36 cellular contexts compared by ENCODE assay signal in the genomic region with DNA sequence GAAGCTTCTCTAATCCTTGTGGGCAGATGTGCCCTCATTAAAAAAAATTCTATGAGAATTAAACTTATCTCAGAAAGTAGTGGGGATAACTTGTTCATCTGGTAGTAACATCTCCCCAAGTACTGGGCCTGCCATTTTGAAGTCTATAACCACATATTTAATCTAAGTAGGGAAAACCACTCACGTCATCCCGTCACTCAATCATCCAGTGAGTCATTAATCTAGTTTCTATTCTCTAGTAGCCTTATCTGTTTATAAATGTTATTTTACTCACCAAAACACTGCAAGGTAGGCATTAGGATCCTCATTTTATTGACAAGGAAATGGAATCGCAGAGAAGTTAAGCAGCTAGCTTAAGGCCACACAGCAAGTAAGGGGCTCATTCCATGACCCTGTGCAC.
"Had no signal": no experiment of that assay in that cellular context is flagged by ENCODE, and none has a peak within 500 bp of the region (broad histone marks: within the 10 kb centered on the region; RNA-seq: fewer than 3 reads in every experiment).

No MANE protein-coding gene starts in this region.

- H3K36me3 Mint-ChIP-seq: activated naive CD8-positive, alpha-beta T cell treated with anti-CD3 and anti-CD28 coated beads, Interleukin-2, amount 10 ng/mL, durations not matched to agents 7 days and 5 days; IgD-negative memory B cell had no signal

- ATAC-seq: activated CD8-positive, alpha-beta T cell treated with anti-CD3 and anti-CD28 coated beads, Interleukin-2, amount 10 ng/mL, durations not matched to agents 7 days and 5 days; body of pancreas had no signal

- DNase-seq: activated CD4-positive, alpha-beta T cell treated with anti-CD3 and anti-CD28 coated beads for 1 hour; activated CD4-positive, alpha-beta T cell treated with anti-CD3 and anti-CD28 coated beads, Interleukin-2, amount 10 ng/mL, durations not matched to agents 24 days and 14 days; activated CD4-positive, alpha-beta T cell treated with anti-CD3 and anti-CD28 coated beads, Interleukin-2, amount 50 U/mL, for 48 hours; activated CD4-positive, CD25-positive, alpha-beta regulatory T cell; activated CD8-positive, alpha-beta T cell treated with anti-CD3 and anti-CD28 coated beads, Interleukin-2, amount 10 ng/mL, durations not matched to agents 7 days and 5 days; activated effector memory CD4-positive, alpha-beta T cell treated with anti-CD3 and anti-CD28 coated beads, Interleukin-2, amount 50 U/mL, for 16 hours; activated naive CD4-positive, alpha-beta T cell; activated naive CD4-positive, alpha-beta T cell treated with anti-CD3 and anti-CD28 coated beads, Interleukin-2, amount 50 U/mL, for 16 hours; activated naive CD8-positive, alpha-beta T cell treated with anti-CD3 and anti-CD28 coated beads, Interleukin-2, amount 10 ng/mL, durations not matched to agents 7 days and 5 days; activated T-cell treated with anti-CD3 and anti-CD28 coated beads, Interleukin-2, amount 50 U/mL, for 24 hours; adrenal gland; body of pancreas; Karpas-422; KBM-7; MM.1S; MV-4-11; NCI-H1092 treated with DMSO at 0.1 percent for 48 hours; NCI-H1417; NCI-H146; NCI-H187; NCI-H2029 treated with DMSO at 0.1 percent for 48 hours; NCI-H2171 treated with DMSO at 0.1 percent for 48 hours; NCI-H2227 treated with DMSO at 0.1 percent for 48 hours; NCI-H446; NCI-H510A treated with DMSO at 0.1 percent for 48 hours; NCI-H526 treated with DMSO at 0.1 percent for 48 hours; PC-9; Right ventricle myocardium superior; SW 1271; T-helper 1 cell; T1000 had no signal

- H3K4me3 Mint-ChIP-seq: activated CD4-positive, alpha-beta T cell treated with anti-CD3 and anti-CD28 coated beads, Interleukin-2, amount 10 ng/mL, durations not matched to agents 24 days and 14 days; activated CD8-positive, alpha-beta T cell treated with anti-CD3 and anti-CD28 coated beads, Interleukin-2, amount 10 ng/mL, durations not matched to agents 7 days and 5 days; activated naive CD8-positive, alpha-beta T cell treated with anti-CD3 and anti-CD28 coated beads, Interleukin-2, amount 10 ng/mL, durations not matched to agents 7 days and 5 days; activated T-cell treated with anti-CD3 and anti-CD28 coated beads, Interleukin-2, amount 50 U/mL, for 24 hours; IgD-negative memory B cell had no signal

- H3K4me2 ChIP-seq: PC-9 had no signal

- H3K4me1 ChIP-seq: adrenal gland, body of pancreas, breast epithelium had no signal

- H3K27me3 Mint-ChIP-seq: IgD-negative memory B cell had no signal

- FAIRE-seq: astrocyte, RCC 7860 had no signal

- H3K27me3 ChIP-seq: body of pancreas had no signal

- H3K9me3 ChIP-seq: adrenal gland, body of pancreas, breast epithelium had no signal

- H3K9me3 Mint-ChIP-seq: activated CD4-positive, alpha-beta T cell treated with anti-CD3 and anti-CD28 coated beads, Interleukin-2, amount 10 ng/mL, durations not matched to agents 24 days and 14 days; activated naive CD8-positive, alpha-beta T cell treated with anti-CD3 and anti-CD28 coated beads, Interleukin-2, amount 10 ng/mL, durations not matched to agents 7 days and 5 days; activated T-cell treated with anti-CD3 and anti-CD28 coated beads, Interleukin-2, amount 50 U/mL, for 24 hours; IgD-negative memory B cell had no signal

- H3K4me3 ChIP-seq: adrenal gland, body of pancreas, breast epithelium, PC-9 had no signal

- H3K36me3 ChIP-seq: adrenal gland, breast epithelium, WERI-Rb-1 had no signal

- H2AFZ ChIP-seq: PC-9 had no signal

- H3K27ac ChIP-seq: adrenal gland, body of pancreas, breast epithelium, PC-9, WERI-Rb-1 had no signal

- H3K4me1 Mint-ChIP-seq: activated CD4-positive, alpha-beta T cell treated with anti-CD3 and anti-CD28 coated beads, Interleukin-2, amount 10 ng/mL, durations not matched to agents 24 days and 14 days; activated naive CD8-positive, alpha-beta T cell treated with anti-CD3 and anti-CD28 coated beads, Interleukin-2, amount 10 ng/mL, durations not matched to agents 7 days and 5 days; IgD-negative memory B cell had no signal
